Comparison of ENCODE assay signal across 4 cellular contexts in genomic region chr19:12817810-12818209, GRCh38. TPM values are rescaled to one million over a fixed set of nuclear protein-coding genes. Genes with fewer than 3 reads are reported as not detected.
"Had no signal": no experiment of that assay in that cellular context is flagged by ENCODE, and none has a peak within 500 bp of the region (broad histone marks: within the 10 kb centered on the region; RNA-seq: fewer than 3 reads in every experiment).

No MANE protein-coding gene starts in this region.

RNA-seq across cellular contexts. Expression of gene THSD8, which starts 15.9 kb away (rescaled TPM):
- total RNA-seq: LHCN-M2, M059J, NCI-H460 had no signal

RNA-seq across cellular contexts. Expression of gene RTBDN, which starts 16.6 kb away (rescaled TPM):
- total RNA-seq: LHCN-M2, MCF 10A, NCI-H460 had no signal

RNA-seq across cellular contexts. Expression of gene MAST1, which starts 20.5 kb away (rescaled TPM):
- total RNA-seq: LHCN-M2 had no signal
